ENCODE assay signal across 14 cellular contexts in genomic region chr3:11536936-11537612, GRCh38.
"Had no signal": no experiment of that assay in that cellular context is flagged by ENCODE, and none has a peak within 500 bp of the region (broad histone marks: within the 10 kb centered on the region; RNA-seq: fewer than 3 reads in every experiment).

No MANE protein-coding gene starts in this region.

- ATAC-seq: esophagus mucosa, sciatic nerve had no signal

- H3K4me3 ChIP-seq: cardiac muscle cell, left ventricle myocardium inferior, spleen, testis had no signal

- H3K27me3 ChIP-seq: cardiac muscle cell, spleen, stomach, testis had no signal

- DNase-seq: activated CD4-positive, alpha-beta memory T cell treated with anti-CD3 and anti-CD28 coated beads for 36 hours; activated effector memory CD4-positive, alpha-beta T cell treated with anti-CD3 and anti-CD28 coated beads, Interleukin-2, amount 50 U/mL, for 16 hours; activated T-cell treated with anti-CD3 and anti-CD28 coated beads, Interleukin-2, amount 50 U/mL, for 24 hours; hypothalamus; kidney; left ventricle myocardium inferior; nephron progenitor cell; spleen; stimulated activated CD4-positive, alpha-beta T cell treated with anti-CD3 and anti-CD28 coated beads, Interleukin-1b, Interleukin-23, amount 100 ng/mL, for 48 hours; testis had no signal

- H3K27ac ChIP-seq: cardiac muscle cell, left ventricle myocardium inferior, spleen, stomach, testis had no signal

- H3K36me3 ChIP-seq: cardiac muscle cell, left ventricle myocardium inferior, stomach had no signal

- H3K9me3 ChIP-seq: left ventricle myocardium inferior, spleen, stomach, testis had no signal
